15 cellular contexts compared by ENCODE assay signal in the genomic region with DNA sequence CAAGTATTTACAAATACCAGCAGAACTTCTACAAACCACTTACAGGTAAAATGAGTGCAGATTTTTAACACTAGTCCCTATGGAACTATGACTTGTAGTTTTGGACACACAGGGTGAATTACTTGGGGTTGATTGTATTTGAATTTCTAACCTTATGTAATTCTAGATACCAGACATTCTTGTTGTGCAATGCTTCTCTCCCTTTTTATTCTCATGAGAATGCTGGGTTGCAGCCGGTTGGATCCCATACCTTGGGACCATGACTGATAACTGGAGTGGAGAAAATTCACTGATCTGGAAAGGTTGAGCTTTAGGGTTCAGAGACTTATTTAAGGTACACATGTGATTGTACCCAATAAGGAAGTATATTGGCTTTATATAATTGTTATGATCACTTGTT.
"Had no signal": no experiment of that assay in that cellular context is flagged by ENCODE, and none has a peak within 500 bp of the region (broad histone marks: within the 10 kb centered on the region; RNA-seq: fewer than 3 reads in every experiment).

No MANE protein-coding gene starts in this region.

- ATAC-seq: activated CD8-positive, alpha-beta T cell treated with anti-CD3 and anti-CD28 coated beads for 36 hours; left lobe of liver had no signal

- H3K36me3 ChIP-seq: sigmoid colon, upper lobe of left lung had no signal

- DNase-seq: activated CD4-positive, alpha-beta T cell treated with anti-CD3 and anti-CD28 coated beads for 4 hours; activated CD8-positive, alpha-beta memory T cell treated with anti-CD3 and anti-CD28 coated beads, Interleukin-2, amount 50 U/mL, for 4 hours; activated CD8-positive, alpha-beta T cell treated with anti-CD3 and anti-CD28 coated beads for 36 hours; activated naive CD4-positive, alpha-beta T cell; caudate nucleus; effector CD8-positive, alpha-beta T cell; hypothalamus; mammary epithelial cell; sigmoid colon; stimulated activated CD4-positive, alpha-beta T cell treated with anti-CD3 and anti-CD28 coated beads, Interleukin-2, amount 100 ng/mL, for 48 hours; stimulated activated naive CD4-positive, alpha-beta T cell treated with Interleukin-2 at 50 U/mL for 16 hours; T-helper 1 cell; upper lobe of left lung had no signal

- H3K4me3 ChIP-seq: coronary artery, sigmoid colon, upper lobe of left lung had no signal

- H3K27ac ChIP-seq: coronary artery, sigmoid colon, upper lobe of left lung had no signal

- H3K9me3 ChIP-seq: sigmoid colon, upper lobe of left lung had no signal

- H3K27me3 ChIP-seq: sigmoid colon, upper lobe of left lung had no signal
